Comparison of ENCODE assay signal across 10 cellular contexts in genomic region chr6:20826378-20826777, GRCh38.
A peak's percentile ranks its signal among the peaks of the same experiment; 100 is the strongest.
DNase-seq lines count a peak whose midpoint lies in the region; ATAC-seq and TF ChIP-seq lines count a peak whose summit lies in the region.
"Had no signal": no experiment of that assay in that cellular context is flagged by ENCODE, and none has a peak within 500 bp of the region (broad histone marks: within the 10 kb centered on the region; RNA-seq: fewer than 3 reads in every experiment).

No MANE protein-coding gene starts in this region.

- H3K79me2 ChIP-seq in GM23248 (ENCODE audit: insufficient read depth) (no peaks in the 10 kb centered on the region), SK-N-SH (ENCODE audit: insufficient read depth) (no peaks in the 10 kb centered on the region)

- H3K4me3 ChIP-seq in GM23248 (no peak overlapping the region), SK-N-SH (ENCODE audit: low read depth in 2 of 2, low read length in 1 of 2) (no peak overlapping the region)

- H3K27ac ChIP-seq in GM23248 (peak overlapping the region; percentile 57; the same call in 1 of the 2 replicates), SK-N-SH (ENCODE audit: low read depth in 2 of 2, low read length in 1 of 2) (peak overlapping the region; percentile 1 to 39; a peak in 3 of 4 replicates)

- DNase-seq in GM23248 (peak; percentile 77), SK-N-SH (no peak), erythroblast (lab: John Stamatoyannopoulos, UW) (peak; percentile 23 to 39), renal cortical epithelial cell (ENCODE audit: low read depth) (peak; percentile 53), ecto neural progenitor cell (ENCODE audit: low spot score) (no peak)
- DNase-seq in activated CD8-positive, alpha-beta memory T cell treated with anti-CD3 and anti-CD28 coated beads, Interleukin-2, amount 10 ng/mL, durations not matched to agents 7 days and 5 days = no peak
- no peak for DNase-seq in T-helper 2 cell treated with Interferon-gamma antibody and Interleukin-4, amounts not matched to agents 5 μg/mL and 100 μg/mL, for 36 hours (ENCODE audit: low spot score)
- DNase-seq: activated naive CD8-positive, alpha-beta T cell treated with anti-CD3 and anti-CD28 coated beads, Interleukin-2, amount 10 ng/mL, durations not matched to agents 7 days and 5 days; islet precursor cell had no signal

- no peaks in the 10 kb centered on the region for H3K27me3 Mint-ChIP-seq in activated CD8-positive, alpha-beta memory T cell treated with anti-CD3 and anti-CD28 coated beads, Interleukin-2, amount 10 ng/mL, durations not matched to agents 7 days and 5 days
- no peaks in the 10 kb centered on the region for H3K27me3 Mint-ChIP-seq in T-helper 2 cell treated with Interferon-gamma antibody and Interleukin-4, amounts not matched to agents 5 μg/mL and 100 μg/mL, for 36 hours (ENCODE audit: low read depth)
- H3K27me3 Mint-ChIP-seq: activated naive CD8-positive, alpha-beta T cell treated with anti-CD3 and anti-CD28 coated beads, Interleukin-2, amount 10 ng/mL, durations not matched to agents 7 days and 5 days had no signal

- H3K27ac Mint-ChIP-seq in activated CD8-positive, alpha-beta memory T cell treated with anti-CD3 and anti-CD28 coated beads, Interleukin-2, amount 10 ng/mL, durations not matched to agents 7 days and 5 days = no peak overlapping the region
- no peak overlapping the region for H3K27ac Mint-ChIP-seq in T-helper 2 cell treated with Interferon-gamma antibody and Interleukin-4, amounts not matched to agents 5 μg/mL and 100 μg/mL, for 36 hours
- H3K27ac Mint-ChIP-seq: activated naive CD8-positive, alpha-beta T cell treated with anti-CD3 and anti-CD28 coated beads, Interleukin-2, amount 10 ng/mL, durations not matched to agents 7 days and 5 days had no signal

- no peak for ATAC-seq in GM18907 (IDR thresholded peaks at IDR 0.05; ENCODE audit: unreplicated experiment)
- no peak for ATAC-seq in activated CD8-positive, alpha-beta memory T cell treated with anti-CD3 and anti-CD28 coated beads, Interleukin-2, amount 10 ng/mL, durations not matched to agents 7 days and 5 days

- H3F3A ChIP-seq in GM23248 (ENCODE audit: insufficient read depth) (peaks cover 23% of the 10 kb centered on the region), SK-N-SH (replicated peaks; ENCODE audit: insufficient read depth) (no peaks in the 10 kb centered on the region)

- POLR2A ChIA-PET in SK-N-SH (lab: Yijun Ruan, JAX) = no interaction called here

- TF ChIP-seq EP300 in SK-N-SH (IDR thresholded peaks at IDR 0.05; ENCODE audit: borderline replicate concordance in 1 of 2, low read depth in 1 of 2, low read length in 1 of 2) = no peak

- H4K20me1 ChIP-seq in GM23248 (ENCODE audit: insufficient read depth) (no peaks in the 10 kb centered on the region), SK-N-SH (ENCODE audit: insufficient read depth) (no peaks in the 10 kb centered on the region)

- no peaks in the 10 kb centered on the region for H3K9me2 ChIP-seq in GM23248 (ENCODE audit: insufficient read depth)
- H3K9me2 ChIP-seq in SK-N-SH = no peaks in the 10 kb centered on the region

- in situ Hi-C loops in GM23248 (cut with MboI) = no loop called here

- WGBS in GM23248 (ENCODE audit: low coverage in 1 of 2, low lambda C conversion rate in 2 of 2, missing lambda C conversion rate in 2 of 2), 2 experiments = 4 to 5% methylated on average over 6 of the region's 6 CpGs
- WGBS in SK-N-SH (ENCODE audit: low lambda C conversion rate) = 7% methylated on average over 6 of the region's 6 CpGs

- no peak for TF ChIP-seq CTCF in SK-N-SH (IDR thresholded peaks at IDR 0.05)

- no peaks in the 10 kb centered on the region for H3K9me3 ChIP-seq in GM23248 (ENCODE audit: low read depth)
- H3K9me3 ChIP-seq in SK-N-SH = no peaks in the 10 kb centered on the region

- no peak for TF ChIP-seq RAD21 in SK-N-SH (IDR thresholded peaks at IDR 0.05; ENCODE audit: low read length)

- H3K4me2 ChIP-seq in GM23248 (ENCODE audit: unreplicated experiment) = peak overlapping the region; percentile 48
- H3K4me2 ChIP-seq in SK-N-SH = 0 out of 2 replicates have a peak overlapping the region, but pooled peaks have one; percentile 4

- H3K27me3 ChIP-seq in GM23248 (replicated peaks; ENCODE audit: insufficient read depth) (no peaks in the 10 kb centered on the region), SK-N-SH (ENCODE audit: insufficient read depth) (no peaks in the 10 kb centered on the region)

- H3K9ac ChIP-seq in GM23248 = peak overlapping the region; percentile 47
- H3K9ac ChIP-seq in SK-N-SH = no peak overlapping the region

- H3K4me1 Mint-ChIP-seq in activated CD8-positive, alpha-beta memory T cell treated with anti-CD3 and anti-CD28 coated beads, Interleukin-2, amount 10 ng/mL, durations not matched to agents 7 days and 5 days = peaks cover 4% of the 10 kb centered on the region
- H3K4me1 Mint-ChIP-seq in T-helper 2 cell treated with Interferon-gamma antibody and Interleukin-4, amounts not matched to agents 5 μg/mL and 100 μg/mL, for 36 hours (ENCODE audit: low read depth) = no peaks in the 10 kb centered on the region
- H3K4me1 Mint-ChIP-seq: activated naive CD8-positive, alpha-beta T cell treated with anti-CD3 and anti-CD28 coated beads, Interleukin-2, amount 10 ng/mL, durations not matched to agents 7 days and 5 days had no signal

- H3K4me3 Mint-ChIP-seq in activated CD8-positive, alpha-beta memory T cell treated with anti-CD3 and anti-CD28 coated beads, Interleukin-2, amount 10 ng/mL, durations not matched to agents 7 days and 5 days = no peak overlapping the region
- no peak overlapping the region for H3K4me3 Mint-ChIP-seq in T-helper 2 cell treated with Interferon-gamma antibody and Interleukin-4, amounts not matched to agents 5 μg/mL and 100 μg/mL, for 36 hours
- H3K4me3 Mint-ChIP-seq: activated naive CD8-positive, alpha-beta T cell treated with anti-CD3 and anti-CD28 coated beads, Interleukin-2, amount 10 ng/mL, durations not matched to agents 7 days and 5 days had no signal

- H3K4me1 ChIP-seq in GM23248 (ENCODE audit: insufficient read depth) (peaks cover 30% of the 10 kb centered on the region), SK-N-SH (ENCODE audit: control insufficient read depth in 1 of 2, insufficient read depth in 2 of 2, low read depth in 1 of 2, low read length in 1 of 2) (peaks cover 4 to 15% of the 10 kb centered on the region in 2 experiments; a peak in 2 of 4 replicates)

- H2AFZ ChIP-seq in GM23248 (no peak overlapping the region), SK-N-SH (ENCODE audit: low read depth) (no peak overlapping the region)

- H3K36me3 ChIP-seq in GM23248 (ENCODE audit: low read depth) = no peaks in the 10 kb centered on the region
- no peaks in the 10 kb centered on the region for H3K36me3 ChIP-seq in SK-N-SH (replicated peaks in 1 of 2; ENCODE audit: control insufficient read depth in 1 of 2, insufficient read depth in 2 of 2, low read length in 1 of 2)

- peaks cover 20% of the 10 kb centered on the region for H3K36me3 Mint-ChIP-seq in activated CD8-positive, alpha-beta memory T cell treated with anti-CD3 and anti-CD28 coated beads, Interleukin-2, amount 10 ng/mL, durations not matched to agents 7 days and 5 days
- H3K36me3 Mint-ChIP-seq in T-helper 2 cell treated with Interferon-gamma antibody and Interleukin-4, amounts not matched to agents 5 μg/mL and 100 μg/mL, for 36 hours (ENCODE audit: low read depth) = peaks cover 9% of the 10 kb centered on the region

- CTCF ChIA-PET in SK-N-SH (lab: Yijun Ruan, JAX) = interaction anchor here (0.9 kb wide), 1 partner anchor 31 kb away, joined by 4 read pairs; no protein-coding TSS in a partner anchor
- CTCF ChIA-PET in activated CD8-positive, alpha-beta memory T cell treated with anti-CD3 and anti-CD28 coated beads, Interleukin-2, amount 10 ng/mL, durations not matched to agents 7 days and 5 days (lab: Charles Lee) = no interaction called here

- H3K9me3 Mint-ChIP-seq in activated CD8-positive, alpha-beta memory T cell treated with anti-CD3 and anti-CD28 coated beads, Interleukin-2, amount 10 ng/mL, durations not matched to agents 7 days and 5 days (ENCODE audit: low read depth) = no peaks in the 10 kb centered on the region
- H3K9me3 Mint-ChIP-seq in T-helper 2 cell treated with Interferon-gamma antibody and Interleukin-4, amounts not matched to agents 5 μg/mL and 100 μg/mL, for 36 hours = no peaks in the 10 kb centered on the region

- TF ChIP-seq POLR2A in erythroblast (IDR thresholded peaks at IDR 0.05; ENCODE audit: low read length) = no peak

TF ChIP-seq in SK-N-SH, 30 proteins besides CTCF, POLR2A, EP300 and RAD21 (continues in another document):
- TF ChIP-seq, protein P1, sequence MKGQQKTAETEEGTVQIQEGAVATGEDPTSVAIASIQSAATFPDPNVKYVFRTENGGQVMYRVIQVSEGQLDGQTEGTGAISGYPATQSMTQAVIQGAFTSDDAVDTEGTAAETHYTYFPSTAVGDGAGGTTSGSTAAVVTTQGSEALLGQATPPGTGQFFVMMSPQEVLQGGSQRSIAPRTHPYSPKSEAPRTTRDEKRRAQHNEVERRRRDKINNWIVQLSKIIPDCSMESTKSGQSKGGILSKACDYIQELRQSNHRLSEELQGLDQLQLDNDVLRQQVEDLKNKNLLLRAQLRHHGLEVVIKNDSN (IDR thresholded peaks at IDR 0.05; ENCODE audit: borderline replicate concordance, low read depth) = no peak
- TF ChIP-seq REST (IDR thresholded peaks at IDR 0.05; ENCODE audit: low read depth, low read length) (no peak), ELF1 (IDR thresholded peaks at IDR 0.05) (no peak), CHD2 (IDR thresholded peaks at IDR 0.05; ENCODE audit: low read length, partially characterized antibody) (no peak)

Comparison
In these comparisons a context has a peak if more than half of its experiments do, and no peak if none do; other contexts are left out.
1. DNase-seq: peak in GM23248 (single experiment), erythroblast (2 of 2) and renal cortical epithelial cell (single experiment); none in SK-N-SH (single experiment), ecto neural progenitor cell (single experiment), activated CD8-positive, alpha-beta memory T cell treated with anti-CD3 and anti-CD28 coated beads, Interleukin-2, amount 10 ng/mL, durations not matched to agents 7 days and 5 days (single experiment) and T-helper 2 cell treated with Interferon-gamma antibody and Interleukin-4, amounts not matched to agents 5 μg/mL and 100 μg/mL, for 36 hours (single experiment).